In the genomic region with DNA sequence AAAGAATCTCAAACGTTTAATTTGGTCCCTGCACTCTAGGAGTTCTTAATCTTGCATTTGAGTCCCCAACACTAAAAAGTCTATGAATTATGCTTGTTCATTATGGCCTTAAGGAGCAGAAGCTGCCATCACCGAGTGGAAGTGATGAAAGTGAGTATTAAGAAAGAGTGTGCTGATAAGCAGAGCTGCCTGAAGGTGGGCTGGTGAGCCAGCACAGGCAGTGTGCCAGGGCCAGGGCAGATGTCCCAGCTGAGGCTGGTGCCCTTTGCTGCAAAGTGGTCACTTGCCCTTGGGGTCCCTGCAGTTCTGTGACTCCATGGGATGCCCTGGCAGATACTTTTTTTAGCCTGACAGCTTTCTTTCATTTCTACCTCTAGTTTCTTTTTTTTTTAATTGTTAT, we compare ENCODE assay signal across 13 cellular contexts.
DNase-seq lines count a peak whose midpoint lies in the region; ATAC-seq and TF ChIP-seq lines count a peak whose summit lies in the region.
"Had no signal": no experiment of that assay in that cellular context is flagged by ENCODE, and none has a peak within 500 bp of the region (broad histone marks: within the 10 kb centered on the region; RNA-seq: fewer than 3 reads in every experiment).

No MANE protein-coding gene starts in this region.

- H3K4me1 ChIP-seq in MM.1S (ENCODE audit: low read length) (peaks cover 55% of the 10 kb centered on the region), mesenchymal stem cell (ENCODE audit: control insufficient read depth, insufficient read depth, low read depth, low read length) (no peaks in the 10 kb centered on the region)
- H3K4me1 ChIP-seq: pancreas had no signal

- H4K20me1 ChIP-seq in MM.1S (ENCODE audit: insufficient read depth, low read length): no peaks in the 10 kb centered on the region

- DNase-seq in ELR (ENCODE audit: low read depth) (peak; percentile 30), MM.1S (peak; percentile 64), mesenchymal stem cell (peak; percentile 25), KG1 (lab: John Stamatoyannopoulos, UW) (no peak), NCI-H1930 (lab: John Stamatoyannopoulos, UW) (no peak), OCI-M2 (lab: John Stamatoyannopoulos, UW; ENCODE audit: unreplicated experiment) (no peak)
- DNase-seq: glutamatergic neuron, NCI-H510A treated with DMSO at 0.1 percent for 48 hours, pancreas, SW 1271 had no signal

- H4K8ac ChIP-seq in mesenchymal stem cell (ENCODE audit: low read length): no peak overlapping the region

- 66% methylated on average over 2 of the region's 2 CpGs for WGBS in mesenchymal stem cell

- no peak for ATAC-seq in HG03175 (IDR thresholded peaks at IDR 0.05; ENCODE audit: unreplicated experiment)

- no peak overlapping the region for H2BK120ac ChIP-seq in mesenchymal stem cell (ENCODE audit: low read depth, low read length)

- H3K36me3 ChIP-seq in MM.1S (replicated peaks; ENCODE audit: insufficient read depth, low read length) (no peaks in the 10 kb centered on the region), mesenchymal stem cell (ENCODE audit: control insufficient read depth in 1 of 2, insufficient read depth in 2 of 2, low read depth in 1 of 2, low read length in 2 of 2) (no peaks in the 10 kb centered on the region)
- H3K36me3 ChIP-seq: pancreas had no signal

- H2BK15ac ChIP-seq in mesenchymal stem cell (ENCODE audit: low read depth, poor library complexity, severe bottlenecking): no peak overlapping the region

- H3K23ac ChIP-seq in mesenchymal stem cell (ENCODE audit: low read length in 2 of 2): no peak overlapping the region

- H3K27ac ChIP-seq in MM.1S (ENCODE audit: low read length) (peak overlapping the region; percentile 97), mesenchymal stem cell (ENCODE audit: low read length, poor library complexity, severe bottlenecking) (no peak overlapping the region)
- H3K27ac ChIP-seq: pancreas had no signal

- H3K9me2 ChIP-seq in MM.1S (replicated peaks; ENCODE audit: insufficient read depth, low read length): no peaks in the 10 kb centered on the region

- H3K4me1 Mint-ChIP-seq in brain: peaks cover 30% of the 10 kb centered on the region

- no peak overlapping the region for H3K14ac ChIP-seq in mesenchymal stem cell (ENCODE audit: low read length in 2 of 2)

- no peak overlapping the region for H2AK5ac ChIP-seq in mesenchymal stem cell (ENCODE audit: low read length, severe bottlenecking)

- peak; percentile 51 for TF ChIP-seq CTCF in MM.1S (IDR thresholded peaks at IDR 0.05; ENCODE audit: low read length)
- no peak for TF ChIP-seq CTCF in brain (conservative IDR thresholded peaks at IDR 0.05)

- peak overlapping the region; percentile 71 for H3K9ac ChIP-seq in MM.1S (ENCODE audit: low read length)
- H3K9ac ChIP-seq in mesenchymal stem cell (ENCODE audit: low read length): peak overlapping the region; percentile 20

- peaks cover 3% of the 10 kb centered on the region for H3K27me3 Mint-ChIP-seq in brain

- H3K27ac Mint-ChIP-seq in brain: peak overlapping the region in 4 of 5 experiments; percentile 39 to 88 (median 69)
- H3K27ac Mint-ChIP-seq: stimulated activated naive CD8-positive, alpha-beta T cell treated with anti-CD3 and anti-CD28 coated beads, Interleukin-15, Interleukin-2, amounts not matched to agents 100 ng/mL and 50 ng/mL, for 24 hours had no signal

- no peaks in the 10 kb centered on the region for H3K79me1 ChIP-seq in mesenchymal stem cell (replicated peaks; ENCODE audit: low read length, poor library complexity, severe bottlenecking)

- H3K4me2 ChIP-seq in MM.1S (ENCODE audit: low read depth, low read length): peak overlapping the region; percentile 86
- H3K4me2 ChIP-seq in mesenchymal stem cell (ENCODE audit: low read length, poor library complexity, severe bottlenecking): no peak overlapping the region

- H3K18ac ChIP-seq in mesenchymal stem cell (ENCODE audit: low read depth in 1 of 2, low read length in 2 of 2): no peak overlapping the region

- no peak overlapping the region for H4K91ac ChIP-seq in mesenchymal stem cell (ENCODE audit: low read length)

- no peak overlapping the region for H3K4ac ChIP-seq in mesenchymal stem cell (ENCODE audit: low read depth in 1 of 2, low read length in 2 of 2)

- H2BK12ac ChIP-seq in mesenchymal stem cell (ENCODE audit: low read length in 2 of 2): no peak overlapping the region

- H2BK5ac ChIP-seq in mesenchymal stem cell (ENCODE audit: low read depth, low read length, poor library complexity, severe bottlenecking): no peak overlapping the region

- H3K9me3 ChIP-seq in MM.1S (replicated peaks; ENCODE audit: insufficient read depth, low read length) (no peaks in the 10 kb centered on the region), mesenchymal stem cell (ENCODE audit: control insufficient read depth, low read length) (no peaks in the 10 kb centered on the region)
- H3K9me3 ChIP-seq: pancreas had no signal

- H3K79me2 ChIP-seq in MM.1S (ENCODE audit: low read length): no peaks in the 10 kb centered on the region

- peak overlapping the region; percentile 44 for H3K4me3 ChIP-seq in MM.1S (ENCODE audit: low read length)
- no peak overlapping the region for H3K4me3 ChIP-seq in mesenchymal stem cell (ENCODE audit: insufficient read depth in 1 of 2, low read depth in 1 of 2, low read length in 2 of 2)
- H3K4me3 ChIP-seq: pancreas had no signal

- H2AFZ ChIP-seq in MM.1S (ENCODE audit: low read length): no peak overlapping the region
- H2AFZ ChIP-seq in mesenchymal stem cell (ENCODE audit: low read depth, low read length): no peak overlapping the region

- no peaks in the 10 kb centered on the region for H3K36me3 Mint-ChIP-seq in brain

- no peaks in the 10 kb centered on the region for H3K27me3 ChIP-seq in MM.1S (replicated peaks; ENCODE audit: insufficient read depth, low read length)
- peaks cover 0 to 12% of the 10 kb centered on the region in 2 experiments for H3K27me3 ChIP-seq in mesenchymal stem cell (ENCODE audit: control insufficient read depth in 1 of 2, insufficient read depth in 1 of 2, low read length in 2 of 2)
- H3K27me3 ChIP-seq: pancreas had no signal

- H3K9me3 Mint-ChIP-seq in brain: peaks cover 0 to 3% (median under 1%) of the 10 kb centered on the region in 5 experiments
- H3K9me3 Mint-ChIP-seq: stimulated activated naive CD8-positive, alpha-beta T cell treated with anti-CD3 and anti-CD28 coated beads, Interleukin-15, Interleukin-2, amounts not matched to agents 100 ng/mL and 50 ng/mL, for 24 hours had no signal

- no peak overlapping the region for H3K4me3 Mint-ChIP-seq in brain
- H3K4me3 Mint-ChIP-seq: stimulated activated naive CD8-positive, alpha-beta T cell treated with anti-CD3 and anti-CD28 coated beads, Interleukin-15, Interleukin-2, amounts not matched to agents 100 ng/mL and 50 ng/mL, for 24 hours had no signal

- H3F3A ChIP-seq in MM.1S (ENCODE audit: insufficient read depth, low read length): peaks cover 21% of the 10 kb centered on the region

Comparison
In these comparisons a context has a peak if more than half of its experiments do, and no peak if none do; other contexts are left out.
1. DNase-seq: peak in ELR (single experiment), MM.1S (single experiment) and mesenchymal stem cell (single experiment); none in KG1 (single experiment), NCI-H1930 (0 of 2) and OCI-M2 (single experiment).